Comparison of ENCODE assay signal across 9 cellular contexts in genomic region chr1:155253208-155253607, GRCh38. TPM values are rescaled to one million over a fixed set of nuclear protein-coding genes. Genes with fewer than 3 reads are reported as not detected.
A peak's percentile ranks its signal among the peaks of the same experiment; 100 is the strongest.
DNase-seq lines count a peak whose midpoint lies in the region; ATAC-seq and TF ChIP-seq lines count a peak whose summit lies in the region.
"Had no signal": no experiment of that assay in that cellular context is flagged by ENCODE, and none has a peak within 500 bp of the region (broad histone marks: within the 10 kb centered on the region; RNA-seq: fewer than 3 reads in every experiment).

No MANE protein-coding gene starts in this region.

- peaks cover 0 to 13% (median 0%) of the 10 kb centered on the region in 11 experiments; a peak in 4 of 22 replicates for H4K20me1 ChIP-seq in BLaER1 treated with 17β-estradiol and CSF1 and Interleukin-3, amounts not matched to agents 10 nM and 100 nM

- H3K27me3 Mint-ChIP-seq in naive B cell, result no peaks in the 10 kb centered on the region

- H3K9ac ChIP-seq in BLaER1 treated with 17β-estradiol and CSF1 and Interleukin-3, amounts not matched to agents 10 nM and 100 nM, result peak overlapping the region in 9 of 11 experiments; percentile 72 to 92 (median 84); a peak in 14 of 22 replicates
- H3K9ac ChIP-seq in adipocyte (ENCODE audit: low read length), result peak overlapping the region; percentile 92

- H3K36me3 Mint-ChIP-seq in naive B cell, result peaks cover 0 to 10% of the 10 kb centered on the region in 2 donors

- peaks cover 15 to 35% (median 20%) of the 10 kb centered on the region in 11 experiments; a peak in 20 of 22 replicates for H3K36me3 ChIP-seq in BLaER1 treated with 17β-estradiol and CSF1 and Interleukin-3, amounts not matched to agents 10 nM and 100 nM
- H3K36me3 ChIP-seq in adipocyte (ENCODE audit: control insufficient read depth, insufficient read depth, low read length, severe bottlenecking), result peaks cover 21% of the 10 kb centered on the region
- peaks cover 0 to 29% of the 10 kb centered on the region in 2 donors for H3K36me3 ChIP-seq in psoas muscle (ENCODE audit: insufficient read depth in 1 of 2, low read depth in 1 of 2)
- H3K36me3 ChIP-seq: SJCRH30 had no signal

- no peak overlapping the region for H3K27ac ChIP-seq in BLaER1 treated with 17β-estradiol and CSF1 and Interleukin-3, amounts not matched to agents 10 nM and 100 nM
- no peak overlapping the region for H3K27ac ChIP-seq in psoas muscle
- H3K27ac ChIP-seq: SJCRH30 had no signal

- DNase-seq in HFF-Myc (ENCODE audit: extremely low read depth, low read depth) (no peak), adipocyte (ENCODE audit: low read depth) (no peak), naive B cell (no peak), NCI-H128 (lab: John Stamatoyannopoulos, UW; ENCODE audit: unreplicated experiment) (no peak), AG08395 (ENCODE audit: low spot score) (no peak), psoas muscle (no peak), DMS53 treated with DMSO at 0.1 percent for 48 hours (lab: John Stamatoyannopoulos, UW; ENCODE audit: unreplicated experiment) (no peak)
- DNase-seq: SJCRH30 had no signal

- peak overlapping the region; percentile 90 to 100 (median 100) for H3K4me2 ChIP-seq in BLaER1 treated with 17β-estradiol and CSF1 and Interleukin-3, amounts not matched to agents 10 nM and 100 nM

- ATAC-seq in naive B cell (ENCODE audit: low read depth in 2 of 2), result no peak
- no peak for ATAC-seq in psoas muscle

- 86 to 89% (median 88%) methylated on average over 5 of the region's 5 CpGs for WGBS in psoas muscle, 3 donors

- peak overlapping the region in 3 of 6 donors; percentile 26 to 89 (median 69) for H3K27ac Mint-ChIP-seq in naive B cell

- no peaks in the 10 kb centered on the region for H3K9me3 ChIP-seq in BLaER1 treated with 17β-estradiol and CSF1 and Interleukin-3, amounts not matched to agents 10 nM and 100 nM (replicated peaks in 1 of 11)
- no peaks in the 10 kb centered on the region for H3K9me3 ChIP-seq in adipocyte (ENCODE audit: control insufficient read depth, low read length)
- H3K9me3 ChIP-seq in psoas muscle, result no peaks in the 10 kb centered on the region
- H3K9me3 ChIP-seq: SJCRH30 had no signal

- intact Hi-C loops in psoas muscle (cut with DNase I), result loop anchor here in 1 of 2 donors (5.0 kb wide), 2 partner anchors 69 to 339 kb away; partner anchors contain the start of gene RUSC1

- peak overlapping the region in 6 of 10 experiments; percentile 7 to 85 (median 72); a peak in 8 of 20 replicates for H3K4me3 ChIP-seq in BLaER1 treated with 17β-estradiol and CSF1 and Interleukin-3, amounts not matched to agents 10 nM and 100 nM
- H3K4me3 ChIP-seq in HFF-Myc (replicated peaks; ENCODE audit: low read depth, low read length), result peak overlapping the region; percentile 82
- H3K4me3 ChIP-seq in adipocyte (ENCODE audit: low read length), result peak overlapping the region; percentile 88
- no peak overlapping the region for H3K4me3 ChIP-seq in psoas muscle
- H3K4me3 ChIP-seq: SJCRH30 had no signal

- H3K4me1 Mint-ChIP-seq in naive B cell, result peaks cover 34 to 46% (median 40%) of the 10 kb centered on the region in 3 donors

- H3K9me3 Mint-ChIP-seq in naive B cell, result no peaks in the 10 kb centered on the region

- H3K4me3 Mint-ChIP-seq in naive B cell, result peak overlapping the region; percentile 67 to 86 (median 81)

- no peak for TF ChIP-seq CTCF in HFF-Myc (IDR thresholded peaks at IDR 0.05; ENCODE audit: low read depth, low read length, missing control alignments)
- TF ChIP-seq CTCF in psoas muscle (IDR thresholded peaks at IDR 0.05), result no peak

- no peaks in the 10 kb centered on the region for H3K27me3 ChIP-seq in BLaER1 treated with 17β-estradiol and CSF1 and Interleukin-3, amounts not matched to agents 10 nM and 100 nM
- no peaks in the 10 kb centered on the region for H3K27me3 ChIP-seq in adipocyte (replicated peaks; ENCODE audit: control insufficient read depth, insufficient read depth, low read length)
- no peaks in the 10 kb centered on the region for H3K27me3 ChIP-seq in psoas muscle (ENCODE audit: insufficient read depth in 3 of 3, low read length in 2 of 3)
- H3K27me3 ChIP-seq: SJCRH30 had no signal

- peaks cover 47 to 65% (median 59%) of the 10 kb centered on the region in 10 experiments for H3K4me1 ChIP-seq in BLaER1 treated with 17β-estradiol and CSF1 and Interleukin-3, amounts not matched to agents 10 nM and 100 nM
- H3K4me1 ChIP-seq in adipocyte (ENCODE audit: control insufficient read depth, insufficient read depth, low read length), result peaks cover 32% of the 10 kb centered on the region
- peaks cover 18% of the 10 kb centered on the region for H3K4me1 ChIP-seq in psoas muscle
- H3K4me1 ChIP-seq: SJCRH30 had no signal

RNA-seq across cellular contexts. Expression of gene ENTREP3, which starts 2.1 kb away (rescaled TPM):
- 1 to 10 TPM in 3 of 6 donors, under 1 TPM in 3; 0.54 to 1.7 (median 1.2) TPM for polyA plus RNA-seq in naive B cell (ENCODE audit: low read depth in 6 of 6)
- total RNA-seq in psoas muscle, result 10 to 100 TPM; 20.6 to 28.8 (median 23.8) TPM
- 10 to 100 TPM; 17.6 to 61.3 (median 21.2) TPM for polyA plus RNA-seq in psoas muscle

RNA-seq across cellular contexts. Expression of gene SCAMP3, which starts 9.0 kb away (rescaled TPM):
- polyA plus RNA-seq in naive B cell (ENCODE audit: low read depth in 6 of 6) (100 to 1,000 TPM; 100 to 142 (median 125) TPM), psoas muscle (100 to 1,000 TPM in 2 of 3 donors, 10 to 100 TPM in 1; 75.0 to 159 (median 108) TPM)
- total RNA-seq in psoas muscle, result 10 to 100 TPM; 49.5 to 70.7 (median 57.2) TPM

RNA-seq across cellular contexts. Expression of gene CLK2, which starts 20.1 kb away (rescaled TPM):
- 10 to 100 TPM; 11.6 to 28.2 (median 18.1) TPM for polyA plus RNA-seq in naive B cell (ENCODE audit: low read depth in 6 of 6)
- 10 to 100 TPM; 11.7 to 28.5 (median 22.7) TPM for total RNA-seq in psoas muscle
- polyA plus RNA-seq in psoas muscle, result 10 to 100 TPM; 15.2 to 20.9 (median 15.3) TPM

RNA-seq across cellular contexts. Expression of gene HCN3, which starts 24.1 kb away (rescaled TPM):
- polyA plus RNA-seq in naive B cell (ENCODE audit: low read depth in 6 of 6) (under 1 TPM in 2 of 6 donors, not detected in 4; 0.08 to 0.33 TPM), psoas muscle (under 1 TPM; 0.38 to 0.97 (median 0.52) TPM)
- under 1 TPM in 3 of 4 donors, not detected in 1; 0.27 to 0.82 (median 0.32) TPM for total RNA-seq in psoas muscle

RNA-seq across cellular contexts. Expression of gene MTX1, which starts 44.7 kb away (rescaled TPM):
- polyA plus RNA-seq in naive B cell (ENCODE audit: low read depth in 6 of 6) (10 to 100 TPM; 35.5 to 49.1 (median 42.0) TPM), psoas muscle (10 to 100 TPM; 25.8 to 47.1 (median 27.4) TPM)
- 10 to 100 TPM in 3 of 4 donors, 1 to 10 TPM in 1; 8.1 to 17.7 (median 14.0) TPM for total RNA-seq in psoas muscle

Comparison
In these comparisons a context has a peak if more than half of its experiments do, and no peak if none do; other contexts are left out.
1. RNA of gene ENTREP3, which starts 2.1 kb away (polyA plus RNA-seq): 17.6 to 61.3 TPM in psoas muscle; 0.54 to 1.7 TPM in naive B cell; every median in the first group is over 4 times any median in the second.